Comparison of ENCODE assay signal across 10 cellular contexts in the genomic region with DNA sequence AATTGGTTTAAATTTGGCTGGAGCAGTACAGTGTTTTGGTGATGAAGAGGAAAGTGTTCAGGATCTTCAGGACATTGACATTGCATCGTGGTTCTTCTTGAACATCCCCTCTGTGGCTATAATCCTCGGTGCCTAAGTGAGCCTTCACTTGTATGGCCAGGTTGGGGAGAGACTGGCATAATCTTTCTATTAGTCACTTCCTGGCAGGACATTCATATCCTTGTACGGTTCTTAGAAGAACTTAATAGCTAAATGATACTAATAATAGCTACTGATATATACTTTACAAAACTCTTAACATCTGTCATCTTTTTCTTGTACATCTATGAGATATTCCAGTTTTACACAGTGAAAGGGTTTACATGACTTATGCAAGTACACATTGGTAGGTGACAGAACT. TPM values are rescaled to one million over a fixed set of nuclear protein-coding genes. Genes with fewer than 3 reads are reported as not detected.
A peak's percentile ranks its signal among the peaks of the same experiment; 100 is the strongest.
DNase-seq lines count a peak whose midpoint lies in the region; ATAC-seq, FAIRE-seq and TF ChIP-seq lines count a peak whose summit lies in the region.
"Had no signal": no experiment of that assay in that cellular context is flagged by ENCODE, and none has a peak within 500 bp of the region (broad histone marks: within the 10 kb centered on the region; RNA-seq: fewer than 3 reads in every experiment).

No MANE protein-coding gene starts in this region.

- DNase-seq in ELR (ENCODE audit: low read depth) (peak; percentile 92), Panc1 (ENCODE audit: low read depth, low spot score) (peak; percentile 74), middle frontal gyrus (ENCODE audit: extremely low spot score, low spot score) (no peak), Karpas-422 (no peak), GM12891 (ENCODE audit: insufficient read length, low spot score) (no peak)
- no peak for DNase-seq in activated CD8-positive, alpha-beta memory T cell treated with anti-CD3 and anti-CD28 coated beads, Interleukin-2, amount 10 ng/mL, durations not matched to agents 7 days and 5 days

- H3K27me3 Mint-ChIP-seq in activated CD8-positive, alpha-beta memory T cell treated with anti-CD3 and anti-CD28 coated beads, Interleukin-2, amount 10 ng/mL, durations not matched to agents 7 days and 5 days: no peaks in the 10 kb centered on the region

- no peak overlapping the region for H3K9ac ChIP-seq in rectal smooth muscle tissue (ENCODE audit: low read length)
- H3K9ac ChIP-seq in Karpas-422 (ENCODE audit: low read length): no peak overlapping the region
- H3K9ac ChIP-seq: parathyroid adenoma had no signal

- H3K4me1 Mint-ChIP-seq in activated CD8-positive, alpha-beta memory T cell treated with anti-CD3 and anti-CD28 coated beads, Interleukin-2, amount 10 ng/mL, durations not matched to agents 7 days and 5 days: peaks cover 8% of the 10 kb centered on the region

- ATAC-seq in Panc1 (peak; percentile 87), esophagus mucosa (peak; percentile 95)
- no peak for ATAC-seq in activated CD8-positive, alpha-beta memory T cell treated with anti-CD3 and anti-CD28 coated beads, Interleukin-2, amount 10 ng/mL, durations not matched to agents 7 days and 5 days

- H3K27me3 ChIP-seq in Panc1 (ENCODE audit: control insufficient read depth, insufficient read depth, low read length): no peaks in the 10 kb centered on the region
- H3K27me3 ChIP-seq in rectal smooth muscle tissue (ENCODE audit: control insufficient read depth, insufficient read depth, low read length): no peaks in the 10 kb centered on the region
- no peaks in the 10 kb centered on the region for H3K27me3 ChIP-seq in Karpas-422 (ENCODE audit: low read length)

- no peak overlapping the region for H3K4me3 ChIP-seq in Panc1 (ENCODE audit: low read depth in 2 of 2, low read length in 2 of 2)
- no peak overlapping the region for H3K4me3 ChIP-seq in rectal smooth muscle tissue (ENCODE audit: low read length)
- no peak overlapping the region for H3K4me3 ChIP-seq in Karpas-422 (ENCODE audit: low read length)

- no peak overlapping the region for H3K4me2 ChIP-seq in Karpas-422 (ENCODE audit: low read depth, low read length, poor library complexity, severe bottlenecking)

- no peak for FAIRE-seq in GM12891 (lab: Jason Lieb, UNC)

- H3K79me2 ChIP-seq in Karpas-422 (ENCODE audit: low read length): peaks cover 8% of the 10 kb centered on the region
- H3K79me2 ChIP-seq: parathyroid adenoma had no signal

- intact Hi-C loops in Panc1 (cut with micrococcal nuclease; ENCODE audit: unreplicated experiment): no loop called here

- H2AFZ ChIP-seq in Karpas-422 (ENCODE audit: low read length): no peak overlapping the region
- H2AFZ ChIP-seq: parathyroid adenoma had no signal

- no peaks in the 10 kb centered on the region for H3K9me3 Mint-ChIP-seq in activated CD8-positive, alpha-beta memory T cell treated with anti-CD3 and anti-CD28 coated beads, Interleukin-2, amount 10 ng/mL, durations not matched to agents 7 days and 5 days (ENCODE audit: low read depth)

- H3K4me1 ChIP-seq in Panc1 (ENCODE audit: control insufficient read depth, insufficient read depth, low read length): peaks cover 3% of the 10 kb centered on the region; the same call in 1 of the 2 replicates
- peaks cover 7% of the 10 kb centered on the region for H3K4me1 ChIP-seq in rectal smooth muscle tissue (ENCODE audit: control insufficient read depth, insufficient read depth, low read length)
- H3K4me1 ChIP-seq in Karpas-422 (ENCODE audit: low read length): no peaks in the 10 kb centered on the region
- H3K4me1 ChIP-seq: parathyroid adenoma had no signal

- H3K9me2 ChIP-seq in Karpas-422 (replicated peaks; ENCODE audit: insufficient read depth, low read length): no peaks in the 10 kb centered on the region

- H3K27ac Mint-ChIP-seq in activated CD8-positive, alpha-beta memory T cell treated with anti-CD3 and anti-CD28 coated beads, Interleukin-2, amount 10 ng/mL, durations not matched to agents 7 days and 5 days: no peak overlapping the region

- TF ChIP-seq POLR2A in GM12891 (IDR thresholded peaks at IDR 0.05; ENCODE audit: low read depth, low read length): no peak

- no peak for TF ChIP-seq CTCF in Panc1 (IDR thresholded peaks at IDR 0.05)

- BruUV-seq in Panc1 (replicated peaks; lab: Mats Ljungman, UMichigan): no TSS peak

- H3K27ac ChIP-seq in Panc1 (ENCODE audit: low read length): no peak overlapping the region
- H3K27ac ChIP-seq in rectal smooth muscle tissue (ENCODE audit: low read depth, low read length): peak overlapping the region; percentile 47
- H3K27ac ChIP-seq in Karpas-422 (ENCODE audit: low read length): no peak overlapping the region
- H3K27ac ChIP-seq: parathyroid adenoma had no signal

- H4K20me1 ChIP-seq in Karpas-422 (ENCODE audit: insufficient read depth, low read depth, low read length): no peaks in the 10 kb centered on the region

- H3K36me3 ChIP-seq in Panc1 (ENCODE audit: control insufficient read depth, insufficient read depth, low read length) (no peaks in the 10 kb centered on the region), rectal smooth muscle tissue (ENCODE audit: control insufficient read depth, insufficient read depth, low read length) (no peaks in the 10 kb centered on the region), Karpas-422 (ENCODE audit: insufficient read depth, low read length) (0 out of 2 replicates have a peak, but pooled peaks cover 2% of the 10 kb centered on the region)

- POLR2A ChIA-PET in Panc1 (lab: Charles Lee): interaction anchor here (0.7 kb wide), 1 partner anchor 151 kb away, joined by 10 read pairs; no protein-coding TSS in a partner anchor

- peaks cover 3% of the 10 kb centered on the region for H3K36me3 Mint-ChIP-seq in activated CD8-positive, alpha-beta memory T cell treated with anti-CD3 and anti-CD28 coated beads, Interleukin-2, amount 10 ng/mL, durations not matched to agents 7 days and 5 days

- in situ Hi-C loops in Panc1 (cut with HindIII; ENCODE audit: low pct_unique_long_range_greater_than_20kb, low sequenced_read_pairs): no loop called here

- no peaks in the 10 kb centered on the region for H3K9me3 ChIP-seq in Panc1 (ENCODE audit: control insufficient read depth, insufficient read depth, low read depth, low read length)
- no peaks in the 10 kb centered on the region for H3K9me3 ChIP-seq in Karpas-422 (ENCODE audit: low read length)

- H3K4me3 Mint-ChIP-seq in activated CD8-positive, alpha-beta memory T cell treated with anti-CD3 and anti-CD28 coated beads, Interleukin-2, amount 10 ng/mL, durations not matched to agents 7 days and 5 days: no peak overlapping the region

- CTCF ChIA-PET in Panc1 (lab: Charles Lee): no interaction called here
- CTCF ChIA-PET in activated CD8-positive, alpha-beta memory T cell treated with anti-CD3 and anti-CD28 coated beads, Interleukin-2, amount 10 ng/mL, durations not matched to agents 7 days and 5 days (lab: Charles Lee): interaction anchor here (1.5 kb wide), 1 partner anchor 13 kb away, joined by 4 read pairs; no protein-coding TSS in a partner anchor

TF ChIP-seq in GM12891, 5 proteins besides CTCF, POLR2A, EP300 and RAD21:
- TF ChIP-seq PAX5 (IDR thresholded peaks at IDR 0.05; ENCODE audit: insufficient read depth, low read length, severe bottlenecking) (no peak), POLR2AphosphoS5 (IDR thresholded peaks at IDR 0.05; ENCODE audit: low read depth, low read length) (no peak), SPI1 (IDR thresholded peaks at IDR 0.05; ENCODE audit: low read depth, low read length) (no peak), POU2F2 (IDR thresholded peaks at IDR 0.05; ENCODE audit: low read depth, low read length) (no peak), TAF1 (IDR thresholded peaks at IDR 0.05; ENCODE audit: low read depth, low read length) (no peak)

RNA-seq across cellular contexts. Expression of gene CELF3, which starts 35.8 kb away (rescaled TPM):
- total RNA-seq in Panc1 (2021; ENCODE audit: unreplicated experiment) (not detected), esophagus mucosa (not detected)
- polyA plus RNA-seq in Panc1 (2012; ENCODE audit: insufficient read length): not detected
- not detected for total RNA-seq in activated CD8-positive, alpha-beta memory T cell treated with anti-CD3 and anti-CD28 coated beads, Interleukin-2, amount 10 ng/mL, durations not matched to agents 7 days and 5 days
- not detected in 2 replicates for total RNA-seq in Karpas-422 (2014; rRNA removed; shearing (Covaris generic); ENCODE audit: low replicate concordance)
- polyA plus RNA-seq in GM12891 (2012; ENCODE audit: low read depth, missing spikeins): not detected
- total RNA-seq: OCI-LY7 had no signal

RNA-seq across cellular contexts. Expression of gene RIIAD1, which starts 40.5 kb away (rescaled TPM):
- total RNA-seq in Panc1 (2021; ENCODE audit: unreplicated experiment) (not detected), esophagus mucosa (not detected)
- not detected for polyA plus RNA-seq in Panc1 (2012; ENCODE audit: insufficient read length)
- not detected for total RNA-seq in activated CD8-positive, alpha-beta memory T cell treated with anti-CD3 and anti-CD28 coated beads, Interleukin-2, amount 10 ng/mL, durations not matched to agents 7 days and 5 days
- total RNA-seq in Karpas-422 (2014; rRNA removed; shearing (Covaris generic); ENCODE audit: low replicate concordance): not detected in 2 replicates
- polyA plus RNA-seq in GM12891 (2012; ENCODE audit: low read depth, missing spikeins): not detected
- total RNA-seq: OCI-LY7 had no signal

Comparison
In these comparisons a context has a peak if more than half of its experiments do, and no peak if none do; other contexts are left out.
1. DNase-seq: peak in ELR (single experiment) and Panc1 (single experiment); none in middle frontal gyrus (single experiment), activated CD8-positive, alpha-beta memory T cell treated with anti-CD3 and anti-CD28 coated beads, Interleukin-2, amount 10 ng/mL, durations not matched to agents 7 days and 5 days (single experiment), Karpas-422 (single experiment) and GM12891 (single experiment).